ENCODE assay signal across 14 cellular contexts in genomic region chr1:204083491-204083890, GRCh38. TPM values are rescaled to one million over a fixed set of nuclear protein-coding genes. Genes with fewer than 3 reads are reported as not detected.
DNase-seq lines count a peak whose midpoint lies in the region; TF ChIP-seq lines count a peak whose summit lies in the region.
"Had no signal": no experiment of that assay in that cellular context is flagged by ENCODE, and none has a peak within 500 bp of the region (broad histone marks: within the 10 kb centered on the region; RNA-seq: fewer than 3 reads in every experiment).

No MANE protein-coding gene starts in this region.

- WGBS in mammary epithelial cell (ENCODE audit: low coverage, missing lambda C conversion rate): 96% methylated on average over 7 of the region's 7 CpGs
- 95% methylated on average over 7 of the region's 7 CpGs for WGBS in esophagus muscularis mucosa
- WGBS in urinary bladder: 89% methylated on average over 7 of the region's 7 CpGs

- H3K27me3 Mint-ChIP-seq in MCF 10A (ENCODE audit: insufficient read depth, unreplicated experiment): no peaks in the 10 kb centered on the region

- H3K4me1 ChIP-seq in mammary epithelial cell (ENCODE audit: insufficient read depth, low read length) (peaks cover 32% of the 10 kb centered on the region), esophagus muscularis mucosa (peaks cover 65 to 96% (median 90%) of the 10 kb centered on the region in 4 donors), parathyroid adenoma (peaks cover 48% of the 10 kb centered on the region), urinary bladder (ENCODE audit: insufficient read depth) (peaks cover 1% of the 10 kb centered on the region)

- no peak overlapping the region for H3K4me3 Mint-ChIP-seq in MCF 10A (ENCODE audit: unreplicated experiment)
- H3K4me3 Mint-ChIP-seq: activated T-cell treated with anti-CD3 and anti-CD28 coated beads, Interleukin-2, amount 50 U/mL, for 24 hours; CD4-positive, alpha-beta T cell had no signal

- H3K27me3 ChIP-seq in mammary epithelial cell (ENCODE audit: insufficient read depth, low read length) (no peaks in the 10 kb centered on the region), esophagus muscularis mucosa (peaks cover 0 to 12% (median 0%) of the 10 kb centered on the region in 4 donors), parathyroid adenoma (ENCODE audit: control insufficient read depth, insufficient read depth, low read length) (no peaks in the 10 kb centered on the region)

- CTCF ChIA-PET in MCF 10A (lab: Yijun Ruan, JAX) (interaction anchor here (0.6 to 1.3 kb wide), 4 partner anchors 23 to 316 kb away, joined by 3 to 4 read pairs (median 3); no protein-coding TSS in a partner anchor), mammary epithelial cell (lab: Charles Lee; ENCODE audit: low non-redundant PET) (no interaction called here)

- H2AFZ ChIP-seq in mammary epithelial cell (ENCODE audit: low read depth, low read length): no peak overlapping the region
- no peak overlapping the region for H2AFZ ChIP-seq in parathyroid adenoma

- H3K9ac ChIP-seq in mammary epithelial cell (ENCODE audit: insufficient read depth, low read length) (no peak overlapping the region), parathyroid adenoma (no peak overlapping the region)

- peaks cover 44% of the 10 kb centered on the region for H3K4me1 Mint-ChIP-seq in MCF 10A (ENCODE audit: insufficient read depth, unreplicated experiment)

- no peaks in the 10 kb centered on the region for H3K9me3 Mint-ChIP-seq in MCF 10A (ENCODE audit: unreplicated experiment)
- H3K9me3 Mint-ChIP-seq: activated T-cell treated with anti-CD3 and anti-CD28 coated beads, Interleukin-2, amount 50 U/mL, for 24 hours; CD4-positive, alpha-beta T cell had no signal

- dilution Hi-C loops in mammary epithelial cell (cut with HindIII; ENCODE audit: low sequenced_read_pairs): no loop called here

- no peaks in the 10 kb centered on the region for H4K20me1 ChIP-seq in mammary epithelial cell (ENCODE audit: insufficient read depth, low read length)

- H3K27ac ChIP-seq in mammary epithelial cell (ENCODE audit: insufficient read depth, low read depth, low read length) (no peak overlapping the region), esophagus muscularis mucosa (replicated peaks in 1 of 4) (peak overlapping the region; percentile 35 to 75 (median 52)), parathyroid adenoma (peak overlapping the region; percentile 72), urinary bladder (ENCODE audit: low read depth) (peak overlapping the region; percentile 34), substantia nigra (ENCODE audit: low read depth, low read length, poor library complexity, severe bottlenecking) (no peak overlapping the region)

- H3K4me3 ChIP-seq in mammary epithelial cell (replicated peaks in 1 of 3; ENCODE audit: insufficient read depth in 1 of 3, low read depth in 2 of 3, low read length in 3 of 3) (no peak overlapping the region), esophagus muscularis mucosa (no peak overlapping the region), parathyroid adenoma (ENCODE audit: low read depth, low read length) (no peak overlapping the region), urinary bladder (ENCODE audit: low read depth, low read length) (no peak overlapping the region)

- H3K79me2 ChIP-seq in mammary epithelial cell (ENCODE audit: insufficient read depth, low read length): peaks cover 77% of the 10 kb centered on the region
- H3K79me2 ChIP-seq in parathyroid adenoma: peaks cover 26% of the 10 kb centered on the region

- peaks cover 2% of the 10 kb centered on the region for H3K36me3 Mint-ChIP-seq in MCF 10A (ENCODE audit: insufficient read depth, unreplicated experiment)

- no peaks in the 10 kb centered on the region for H3K36me3 ChIP-seq in mammary epithelial cell (ENCODE audit: insufficient read depth, low read length)
- no peaks in the 10 kb centered on the region for H3K36me3 ChIP-seq in esophagus muscularis mucosa
- H3K36me3 ChIP-seq in parathyroid adenoma (ENCODE audit: control insufficient read depth, insufficient read depth, low read length): no peaks in the 10 kb centered on the region
- H3K36me3 ChIP-seq in urinary bladder (ENCODE audit: insufficient read depth): no peaks in the 10 kb centered on the region

- H3K27ac Mint-ChIP-seq in MCF 10A (ENCODE audit: low read depth, unreplicated experiment): peak overlapping the region; percentile 47
- H3K27ac Mint-ChIP-seq: activated T-cell treated with anti-CD3 and anti-CD28 coated beads, Interleukin-2, amount 50 U/mL, for 24 hours; CD4-positive, alpha-beta T cell had no signal

- no TSS peak for BruUV-seq in MCF 10A (replicated peaks; lab: Mats Ljungman, UMichigan)
- BruUV-seq in mammary epithelial cell (replicated peaks; lab: Mats Ljungman, UMichigan): no TSS peak

- intact Hi-C loops in MCF 10A (cut with micrococcal nuclease): no loop called here
- intact Hi-C loops in mammary epithelial cell (cut with micrococcal nuclease): no loop called here
- intact Hi-C loops in esophagus muscularis mucosa (cut with DNase I): no loop called here

- POLR2A ChIA-PET in MCF 10A (lab: Yijun Ruan, JAX): interaction anchor here (0.9 to 1.2 kb wide), 2 partner anchors 13 to 46 kb away, joined by 3 to 4 read pairs; no protein-coding TSS in a partner anchor

- TF ChIP-seq CTCF in MCF 10A (IDR thresholded peaks at IDR 0.05; ENCODE audit: unreplicated experiment) (no peak), mammary epithelial cell (conservative IDR thresholded peaks at IDR 0.05 in 1 of 2, IDR thresholded peaks at IDR 0.05 in 1 of 2; ENCODE audit: extremely low read depth in 1 of 2, insufficient read depth in 1 of 2, low read depth in 1 of 2, low read length in 2 of 2) (no peak), esophagus muscularis mucosa (IDR thresholded peaks at IDR 0.05) (no peak), parathyroid adenoma (IDR thresholded peaks at IDR 0.05) (no peak)

- TF ChIP-seq EP300 in esophagus muscularis mucosa (IDR thresholded peaks at IDR 0.05): no peak

- H3K4me2 ChIP-seq in mammary epithelial cell (ENCODE audit: insufficient read depth, low read depth, low read length) (no peak overlapping the region), parathyroid adenoma (ENCODE audit: low read length) (no peak overlapping the region)

- no peak for TF ChIP-seq POLR2A in esophagus muscularis mucosa (IDR thresholded peaks at IDR 0.05; ENCODE audit: low read depth)

- in situ Hi-C loops in mammary epithelial cell (cut with MboI; ENCODE audit: low sequenced_read_pairs in 2 of 2): no loop called here

- no peak for DNase-seq in MCF 10A (ENCODE audit: unreplicated experiment)
- DNase-seq in mammary epithelial cell: no peak
- no peak for DNase-seq in esophagus muscularis mucosa (ENCODE audit: extremely low spot score)
- no peak for DNase-seq in NCI-H526 treated with DMSO at 0.1 percent for 48 hours (lab: John Stamatoyannopoulos, UW)
- DNase-seq in substantia nigra (lab: John Stamatoyannopoulos, UW): no peak
- DNase-seq in NCI-H69 (lab: John Stamatoyannopoulos, UW): no peak
- DNase-seq: activated CD4-positive, alpha-beta T cell treated with anti-CD3 and anti-CD28 coated beads, Interleukin-2, amount 50 U/mL, for 1 hour; activated T-cell treated with anti-CD3 and anti-CD28 coated beads, Interleukin-2, amount 50 U/mL, for 24 hours; amniotic stem cell; CD4-positive, alpha-beta T cell; mesendoderm; T-helper 9 cell had no signal

- H3K9me3 ChIP-seq in mammary epithelial cell (replicated peaks; ENCODE audit: insufficient read depth, low read length) (no peaks in the 10 kb centered on the region), esophagus muscularis mucosa (no peaks in the 10 kb centered on the region), parathyroid adenoma (ENCODE audit: control insufficient read depth, low read length) (no peaks in the 10 kb centered on the region)

RNA-seq across cellular contexts. Expression of gene SOX13, which starts 10.6 kb away (rescaled TPM):
- 23.7 and 32.8 TPM in 2 replicates for total RNA-seq in MCF 10A (2022)
- 10 to 100 TPM in 1 of 2 donors, 1 to 10 TPM in 1; 7.8 to 22.0 TPM for total RNA-seq in mammary epithelial cell
- 13.2 TPM for polyA plus RNA-seq in mammary epithelial cell
- polyA minus RNA-seq in mammary epithelial cell: 18.0 TPM
- 10 to 100 TPM; 13.3 to 25.6 (median 21.7) TPM for total RNA-seq in esophagus muscularis mucosa
- total RNA-seq in urinary bladder: 12.8 TPM
- 41.9 TPM for polyA plus RNA-seq in urinary bladder

Comparison
In these comparisons a context has a peak if more than half of its experiments do, and no peak if none do; other contexts are left out.
1. H3K27ac ChIP-seq: peak in esophagus muscularis mucosa (4 of 4), parathyroid adenoma (single experiment) and urinary bladder (single experiment); none in mammary epithelial cell (single experiment) and substantia nigra (single experiment).